ENCODE assay signal across 30 cellular contexts in genomic region chr13:74324338-74324737, GRCh38.
"Had no signal": no experiment of that assay in that cellular context is flagged by ENCODE, and none has a peak within 500 bp of the region (broad histone marks: within the 10 kb centered on the region; RNA-seq: fewer than 3 reads in every experiment).

No MANE protein-coding gene starts in this region.

- DNase-seq: activated CD4-positive, alpha-beta memory T cell treated with anti-CD3 and anti-CD28 coated beads for 36 hours; activated CD4-positive, alpha-beta T cell treated with anti-CD3 and anti-CD28 coated beads for 36 hours; activated CD4-positive, alpha-beta T cell treated with anti-CD3 and anti-CD28 coated beads, Interleukin-2, amount 10 ng/mL, durations not matched to agents 24 days and 14 days; activated CD4-positive, CD25-positive, alpha-beta regulatory T cell; activated CD4-positive, CD25-positive, alpha-beta regulatory T cell treated with anti-CD3 and anti-CD28 coated beads, Interleukin-2, amount 50 U/mL, for 72 hours; activated CD8-positive, alpha-beta memory T cell treated with anti-CD3 and anti-CD28 coated beads, Interleukin-2, amount 10 ng/mL, durations not matched to agents 7 days and 5 days; activated CD8-positive, alpha-beta memory T cell treated with anti-CD3 and anti-CD28 coated beads, Interleukin-2, amount 50 U/mL, for 4 hours; activated CD8-positive, alpha-beta T cell treated with anti-CD3 and anti-CD28 coated beads, Interleukin-2, amount 10 ng/mL, durations not matched to agents 7 days and 5 days; activated effector memory CD4-positive, alpha-beta T cell treated with anti-CD3 and anti-CD28 coated beads, Interleukin-2, amount 50 U/mL, for 16 hours; activated naive CD4-positive, alpha-beta T cell treated with anti-CD3 and anti-CD28 coated beads for 36 hours; activated naive CD8-positive, alpha-beta T cell treated with anti-CD3 and anti-CD28 coated beads for 36 hours; activated naive CD8-positive, alpha-beta T cell treated with anti-CD3 and anti-CD28 coated beads, Interleukin-2, amount 50 U/mL, for 24 hours; activated T-cell treated with anti-CD3 and anti-CD28 coated beads, Interleukin-2, amount 50 U/mL, for 1 hour; activated T-cell treated with anti-CD3 and anti-CD28 coated beads, Interleukin-2, amount 50 U/mL, for 48 hours; adrenal gland; aorta; body of pancreas; cortex of kidney; effector CD4-positive, alpha-beta T cell; effector memory CD8-positive, alpha-beta T cell; erythroblast; gastrocnemius medialis; glutamatergic neuron; heart left ventricle; T-helper 2 cell had no signal

- H3K27ac Mint-ChIP-seq: activated CD4-positive, alpha-beta memory T cell treated with anti-CD3 and anti-CD28 coated beads for 36 hours; activated CD4-positive, alpha-beta T cell treated with anti-CD3 and anti-CD28 coated beads for 36 hours; activated CD4-positive, alpha-beta T cell treated with anti-CD3 and anti-CD28 coated beads, Interleukin-2, amount 10 ng/mL, durations not matched to agents 24 days and 14 days; activated CD8-positive, alpha-beta memory T cell treated with anti-CD3 and anti-CD28 coated beads, Interleukin-2, amount 10 ng/mL, durations not matched to agents 7 days and 5 days; activated CD8-positive, alpha-beta T cell treated with anti-CD3 and anti-CD28 coated beads, Interleukin-2, amount 10 ng/mL, durations not matched to agents 7 days and 5 days; activated naive CD4-positive, alpha-beta T cell treated with anti-CD3 and anti-CD28 coated beads for 36 hours; activated naive CD4-positive, alpha-beta T cell treated with anti-CD3 and anti-CD28 coated beads, Interleukin-2, amount 50 U/mL, for 24 hours; activated naive CD8-positive, alpha-beta T cell treated with anti-CD3 and anti-CD28 coated beads for 36 hours; activated naive CD8-positive, alpha-beta T cell treated with anti-CD3 and anti-CD28 coated beads, Interleukin-2, amount 50 U/mL, for 24 hours; activated T-helper 1 cell treated with anti-CD3 and anti-CD28 coated beads, Interleukin-12 subunit alpha, Interleukin-12 subunit beta, Interleukin-2, Interleukin-4 antibody, amounts not matched to agents 30 ng/mL and 10 ng/mL and 1 ng/mL, durations not matched to agents 14 hours and 24 hours and 36 hours; activated T-helper 2 cell treated with anti-CD3 and anti-CD28 coated beads, Interferon-gamma antibody, Interleukin-2, Interleukin-4, amounts not matched to agents 10 μg/mL and 5 μg/mL and 100 μg/mL, durations not matched to agents 14 hours and 24 hours and 36 hours; effector memory CD8-positive, alpha-beta T cell had no signal

- H3K4me1 ChIP-seq: adrenal gland, body of pancreas, foreskin keratinocyte, gastrocnemius medialis had no signal

- H3K36me3 Mint-ChIP-seq: activated CD4-positive, alpha-beta memory T cell treated with anti-CD3 and anti-CD28 coated beads for 36 hours; activated CD8-positive, alpha-beta memory T cell treated with anti-CD3 and anti-CD28 coated beads, Interleukin-2, amount 10 ng/mL, durations not matched to agents 7 days and 5 days had no signal

- H3K4me3 ChIP-seq: adrenal gland, body of pancreas, gastrocnemius medialis had no signal

- H3K36me3 ChIP-seq: adrenal gland, esophagus muscularis mucosa, gastrocnemius medialis, heart left ventricle had no signal

- H3K4me1 Mint-ChIP-seq: activated CD4-positive, alpha-beta T cell treated with anti-CD3 and anti-CD28 coated beads for 36 hours; activated CD4-positive, alpha-beta T cell treated with anti-CD3 and anti-CD28 coated beads, Interleukin-2, amount 10 ng/mL, durations not matched to agents 24 days and 14 days; activated CD8-positive, alpha-beta memory T cell treated with anti-CD3 and anti-CD28 coated beads, Interleukin-2, amount 10 ng/mL, durations not matched to agents 7 days and 5 days; activated naive CD4-positive, alpha-beta T cell treated with anti-CD3 and anti-CD28 coated beads, Interleukin-2, amount 50 U/mL, for 24 hours; activated naive CD8-positive, alpha-beta T cell treated with anti-CD3 and anti-CD28 coated beads for 36 hours; activated naive CD8-positive, alpha-beta T cell treated with anti-CD3 and anti-CD28 coated beads, Interleukin-2, amount 50 U/mL, for 24 hours had no signal

- H3K9me3 ChIP-seq: adrenal gland, body of pancreas, esophagus muscularis mucosa, gastrocnemius medialis, heart left ventricle had no signal

- H3K4me3 Mint-ChIP-seq: activated CD4-positive, alpha-beta memory T cell treated with anti-CD3 and anti-CD28 coated beads for 36 hours; activated CD4-positive, alpha-beta T cell treated with anti-CD3 and anti-CD28 coated beads for 36 hours; activated CD4-positive, alpha-beta T cell treated with anti-CD3 and anti-CD28 coated beads, Interleukin-2, amount 10 ng/mL, durations not matched to agents 24 days and 14 days; activated CD8-positive, alpha-beta memory T cell treated with anti-CD3 and anti-CD28 coated beads, Interleukin-2, amount 10 ng/mL, durations not matched to agents 7 days and 5 days; activated CD8-positive, alpha-beta T cell treated with anti-CD3 and anti-CD28 coated beads, Interleukin-2, amount 10 ng/mL, durations not matched to agents 7 days and 5 days; activated naive CD4-positive, alpha-beta T cell treated with anti-CD3 and anti-CD28 coated beads for 36 hours; activated naive CD4-positive, alpha-beta T cell treated with anti-CD3 and anti-CD28 coated beads, Interleukin-2, amount 50 U/mL, for 24 hours; activated naive CD8-positive, alpha-beta T cell treated with anti-CD3 and anti-CD28 coated beads for 36 hours; activated naive CD8-positive, alpha-beta T cell treated with anti-CD3 and anti-CD28 coated beads, Interleukin-2, amount 50 U/mL, for 24 hours; activated T-helper 1 cell treated with anti-CD3 and anti-CD28 coated beads, Interleukin-12 subunit alpha, Interleukin-12 subunit beta, Interleukin-2, Interleukin-4 antibody, amounts not matched to agents 30 ng/mL and 10 ng/mL and 1 ng/mL, durations not matched to agents 14 hours and 24 hours and 36 hours; effector memory CD8-positive, alpha-beta T cell had no signal

- H3K9me3 Mint-ChIP-seq: activated naive CD4-positive, alpha-beta T cell treated with anti-CD3 and anti-CD28 coated beads for 36 hours; activated naive CD4-positive, alpha-beta T cell treated with anti-CD3 and anti-CD28 coated beads, Interleukin-2, amount 50 U/mL, for 24 hours; activated naive CD8-positive, alpha-beta T cell treated with anti-CD3 and anti-CD28 coated beads for 36 hours; activated naive CD8-positive, alpha-beta T cell treated with anti-CD3 and anti-CD28 coated beads, Interleukin-2, amount 50 U/mL, for 24 hours; activated T-helper 1 cell treated with anti-CD3 and anti-CD28 coated beads, Interleukin-12 subunit alpha, Interleukin-12 subunit beta, Interleukin-2, Interleukin-4 antibody, amounts not matched to agents 30 ng/mL and 10 ng/mL and 1 ng/mL, durations not matched to agents 14 hours and 24 hours and 36 hours; activated T-helper 2 cell treated with anti-CD3 and anti-CD28 coated beads, Interferon-gamma antibody, Interleukin-2, Interleukin-4, amounts not matched to agents 10 μg/mL and 5 μg/mL and 100 μg/mL, durations not matched to agents 14 hours and 24 hours and 36 hours; effector memory CD8-positive, alpha-beta T cell had no signal

- ATAC-seq: activated CD4-positive, alpha-beta T cell treated with anti-CD3 and anti-CD28 coated beads for 36 hours; activated CD8-positive, alpha-beta memory T cell treated with anti-CD3 and anti-CD28 coated beads, Interleukin-2, amount 10 ng/mL, durations not matched to agents 7 days and 5 days; activated CD8-positive, alpha-beta T cell treated with anti-CD3 and anti-CD28 coated beads, Interleukin-2, amount 10 ng/mL, durations not matched to agents 7 days and 5 days; activated naive CD8-positive, alpha-beta T cell treated with anti-CD3 and anti-CD28 coated beads, Interleukin-2, amount 50 U/mL, for 24 hours; body of pancreas; effector memory CD8-positive, alpha-beta T cell; foreskin keratinocyte; gastrocnemius medialis had no signal

- H3K27me3 Mint-ChIP-seq: activated CD4-positive, alpha-beta memory T cell treated with anti-CD3 and anti-CD28 coated beads for 36 hours; activated CD4-positive, alpha-beta T cell treated with anti-CD3 and anti-CD28 coated beads for 36 hours; activated CD8-positive, alpha-beta memory T cell treated with anti-CD3 and anti-CD28 coated beads, Interleukin-2, amount 10 ng/mL, durations not matched to agents 7 days and 5 days; activated naive CD4-positive, alpha-beta T cell treated with anti-CD3 and anti-CD28 coated beads, Interleukin-2, amount 50 U/mL, for 24 hours; activated naive CD8-positive, alpha-beta T cell treated with anti-CD3 and anti-CD28 coated beads for 36 hours; activated naive CD8-positive, alpha-beta T cell treated with anti-CD3 and anti-CD28 coated beads, Interleukin-2, amount 50 U/mL, for 24 hours; effector memory CD8-positive, alpha-beta T cell had no signal

- H3K27ac ChIP-seq: adrenal gland, body of pancreas, foreskin keratinocyte, gastrocnemius medialis had no signal
